ENCODE assay signal across 20 cellular contexts in genomic region chr7:49563693-49564378, GRCh38.
DNase-seq lines count a peak whose midpoint lies in the region; ATAC-seq and TF ChIP-seq lines count a peak whose summit lies in the region.
"Had no signal": no experiment of that assay in that cellular context is flagged by ENCODE, and none has a peak within 500 bp of the region (broad histone marks: within the 10 kb centered on the region; RNA-seq: fewer than 3 reads in every experiment).

No MANE protein-coding gene starts in this region.

- TF ChIP-seq CTCF in left ventricle myocardium inferior (IDR thresholded peaks at IDR 0.05; ENCODE audit: borderline replicate concordance) = no peak

- no peaks in the 10 kb centered on the region for H3K4me1 Mint-ChIP-seq in T-cell
- H3K4me1 Mint-ChIP-seq: B cell, nephron had no signal

- H3K14ac ChIP-seq in trophoblast cell (ENCODE audit: low read length) = peak overlapping the region; percentile 33

- H3K36me3 ChIP-seq in trophoblast cell (ENCODE audit: control insufficient read depth in 1 of 2, insufficient read depth in 2 of 2, low read length in 2 of 2) (no peaks in the 10 kb centered on the region), left ventricle myocardium inferior (no peaks in the 10 kb centered on the region)
- H3K36me3 ChIP-seq: cardiac muscle cell, tibial nerve had no signal

- no peak overlapping the region for H3K23ac ChIP-seq in trophoblast cell (ENCODE audit: low read length)

- H2AFZ ChIP-seq in trophoblast cell (ENCODE audit: insufficient read depth, low read length, poor library complexity) = no peak overlapping the region

- peak overlapping the region; percentile 44 for H2BK12ac ChIP-seq in trophoblast cell (ENCODE audit: low read length)

- peak overlapping the region; percentile 52 for H3K4me2 ChIP-seq in trophoblast cell (ENCODE audit: low read length)

- POLR2A ChIA-PET in T-cell (lab: Charles Lee) = no interaction called here

- H3K4ac ChIP-seq in trophoblast cell (ENCODE audit: low read depth, low read length) = no peak overlapping the region

- DNase-seq in trophoblast cell = no peak
- DNase-seq in mucosa of gallbladder (ENCODE audit: low spot score) = no peak
- no peak for DNase-seq in T-cell
- no peak for DNase-seq in left ventricle myocardium inferior
- DNase-seq: DMS 273 treated with DMSO at 0.1 percent for 48 hours, hypothalamus, mesenchymal stem cell, NCI-H1436, NCI-H2227 treated with DMSO at 0.1 percent for 48 hours, small intestine had no signal

- H3K27me3 ChIP-seq in trophoblast cell (ENCODE audit: insufficient read depth, low read length) (no peaks in the 10 kb centered on the region), left ventricle myocardium inferior (ENCODE audit: low read depth) (no peaks in the 10 kb centered on the region)
- H3K27me3 ChIP-seq: cardiac muscle cell, tibial nerve had no signal

- peak overlapping the region; percentile 3 for H2AK5ac ChIP-seq in trophoblast cell (ENCODE audit: low read length)

- no peak overlapping the region for H4K12ac ChIP-seq in trophoblast cell (ENCODE audit: low read depth, low read length)

- H4K91ac ChIP-seq in trophoblast cell (ENCODE audit: low read depth, low read length) = peak overlapping the region; percentile 58

- H3K27ac ChIP-seq in trophoblast cell (ENCODE audit: low read depth, low read length) (peak overlapping the region; percentile 35), left ventricle myocardium inferior (replicated peaks) (no peak overlapping the region)
- H3K27ac ChIP-seq: cardiac muscle cell, tibial nerve had no signal

- CTCF ChIA-PET in T-cell (lab: Charles Lee) = no interaction called here

- no peak overlapping the region for H3K27ac Mint-ChIP-seq in T-cell
- H3K27ac Mint-ChIP-seq: activated T-helper 2 cell treated with anti-CD3 and anti-CD28 coated beads, Interferon-gamma antibody, Interleukin-2, Interleukin-4, amounts not matched to agents 10 μg/mL and 5 μg/mL and 100 μg/mL, durations not matched to agents 14 hours and 24 hours and 36 hours; B cell; nephron had no signal

- H3K4me3 ChIP-seq in trophoblast cell (ENCODE audit: low read depth, low read length) = no peak overlapping the region
- no peak overlapping the region for H3K4me3 ChIP-seq in left ventricle myocardium inferior
- H3K4me3 ChIP-seq: cardiac muscle cell, tibial nerve had no signal

- no peak overlapping the region for H3K9ac ChIP-seq in trophoblast cell (ENCODE audit: low read length)

- H3K4me3 Mint-ChIP-seq in T-cell = no peak overlapping the region
- H3K4me3 Mint-ChIP-seq: B cell, nephron had no signal

- H3K36me3 Mint-ChIP-seq in T-cell = no peaks in the 10 kb centered on the region

- H3K27me3 Mint-ChIP-seq in T-cell = no peaks in the 10 kb centered on the region
- H3K27me3 Mint-ChIP-seq: B cell, progenitor cell of endocrine pancreas had no signal

- peaks cover 2% of the 10 kb centered on the region for H3K79me2 ChIP-seq in trophoblast cell (ENCODE audit: control insufficient read depth, insufficient read depth, low read length, poor library complexity)

- H3K9me3 ChIP-seq in trophoblast cell (ENCODE audit: insufficient read depth, low read depth, low read length) (peaks cover 2% of the 10 kb centered on the region), left ventricle myocardium inferior (replicated peaks) (peaks cover 31% of the 10 kb centered on the region)

- peak overlapping the region; percentile 76 for H2BK5ac ChIP-seq in trophoblast cell (ENCODE audit: low read depth, low read length, poor library complexity)

- peak overlapping the region; percentile 1 for H4K8ac ChIP-seq in trophoblast cell (ENCODE audit: low read depth, low read length)

- H3K4me1 ChIP-seq in trophoblast cell (ENCODE audit: control insufficient read depth in 1 of 2, insufficient read depth in 2 of 2, low read length in 2 of 2) (peaks cover 10% of the 10 kb centered on the region in 2 experiments), left ventricle myocardium inferior (no peaks in the 10 kb centered on the region)
- H3K4me1 ChIP-seq: tibial nerve had no signal

- peaks cover 5% of the 10 kb centered on the region for H3K79me1 ChIP-seq in trophoblast cell (ENCODE audit: low read length)

- ATAC-seq in GM19035 (IDR thresholded peaks at IDR 0.05; ENCODE audit: unreplicated experiment) (peak; percentile 23), GM21786 (IDR thresholded peaks at IDR 0.05; ENCODE audit: unreplicated experiment) (peak; percentile 14), HG03064 (IDR thresholded peaks at IDR 0.05; ENCODE audit: low read depth, unreplicated experiment) (peak; percentile 14), T-cell (replicated peaks in 1 of 4) (no peak), HG02970 (IDR thresholded peaks at IDR 0.05; ENCODE audit: low FRiP score, unreplicated experiment) (no peak)

- peaks cover 23 to 41% (median 31%) of the 10 kb centered on the region in 3 donors for H3K9me3 Mint-ChIP-seq in T-cell

- H2BK120ac ChIP-seq in trophoblast cell (ENCODE audit: insufficient read depth, low read length, poor library complexity) = peak overlapping the region; percentile 82

- peak overlapping the region; percentile 22 for H3K18ac ChIP-seq in trophoblast cell (ENCODE audit: low read length)

- no CpG with 5 or more reads among the region's 8 CpGs for WGBS in trophoblast cell (ENCODE audit: extremely low coverage, insufficient coverage, insufficient read length)

- intact Hi-C loops in left ventricle myocardium inferior (cut with micrococcal nuclease) = no loop called here

Comparison
In these comparisons a context has a peak if more than half of its experiments do, and no peak if none do; other contexts are left out.
1. ATAC-seq: peak in GM19035 (single experiment), GM21786 (single experiment) and HG03064 (single experiment); none in T-cell (0 of 4) and HG02970 (single experiment).